In the genomic region with DNA sequence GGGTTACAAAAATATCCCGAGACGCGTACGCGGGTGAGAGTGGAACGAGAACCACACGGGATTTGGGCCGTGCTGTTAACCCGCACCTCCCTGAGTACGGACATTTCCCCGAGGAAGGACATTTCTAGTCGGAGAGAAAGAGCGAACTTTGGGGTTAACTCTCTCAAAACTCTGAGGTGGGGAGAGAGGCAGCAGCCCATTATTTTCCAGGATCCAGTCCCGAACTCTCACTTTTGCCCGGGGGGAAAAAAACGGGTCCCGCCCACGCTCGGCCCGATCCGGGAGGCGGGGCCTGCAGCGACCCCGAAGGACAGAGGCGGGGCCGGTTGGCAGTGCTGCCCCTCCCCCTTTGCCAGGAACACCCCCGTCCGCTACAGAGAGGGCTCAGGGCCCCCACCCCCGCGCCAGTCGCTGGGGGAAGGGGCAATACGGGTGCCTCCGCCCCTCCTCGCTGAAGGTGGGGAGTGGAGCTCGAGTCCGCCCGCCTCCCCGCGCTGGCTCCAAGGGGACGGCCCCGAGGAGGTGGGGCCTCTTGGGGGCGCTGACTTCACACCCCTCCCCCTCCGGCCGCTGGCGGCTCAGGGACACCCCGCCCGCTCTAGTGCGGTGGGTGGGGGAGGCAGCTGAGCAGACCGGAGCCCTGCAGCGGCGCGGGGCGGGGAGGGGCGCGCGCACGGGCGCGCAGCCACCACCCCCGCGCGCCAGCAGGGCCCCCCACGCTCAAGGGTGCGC, we compare ENCODE assay signal across 8 cellular contexts. TPM values are rescaled to one million over a fixed set of nuclear protein-coding genes. Genes with fewer than 3 reads are reported as not detected.
DNase-seq lines count a peak whose midpoint lies in the region; ATAC-seq and TF ChIP-seq lines count a peak whose summit lies in the region.

No MANE protein-coding gene starts in this region.

- peaks cover 48% of the 10 kb centered on the region for H3K4me1 Mint-ChIP-seq in CD4-positive, alpha-beta T cell (ENCODE audit: low read depth)

- TF ChIP-seq POLR2A in right lobe of liver (IDR thresholded peaks at IDR 0.05), result peak; percentile 96

- no peaks in the 10 kb centered on the region for H3K27me3 ChIP-seq in CD4-positive, alpha-beta T cell (ENCODE audit: control insufficient read depth, insufficient read depth, low read length)
- H3K27me3 ChIP-seq in right lobe of liver, result no peaks in the 10 kb centered on the region

- peak overlapping the region; percentile 93 for H3K27ac Mint-ChIP-seq in CD4-positive, alpha-beta T cell

- H3K4me1 ChIP-seq in right lobe of liver, result peaks cover 0 to 30% (median 14%) of the 10 kb centered on the region in 4 donors

- peak overlapping the region; percentile 99 for H3K4me3 Mint-ChIP-seq in CD4-positive, alpha-beta T cell

- H3K36me3 Mint-ChIP-seq in CD4-positive, alpha-beta T cell (ENCODE audit: low read depth), result peaks cover 14% of the 10 kb centered on the region

- H3K27ac ChIP-seq in CD4-positive, alpha-beta T cell (ENCODE audit: low read depth, low read length), result peak overlapping the region; percentile 80
- H3K27ac ChIP-seq in right lobe of liver, result peak overlapping the region; percentile 90 to 93 (median 91)

- no peak for TF ChIP-seq CTCF in CD4-positive, alpha-beta T cell (IDR thresholded peaks at IDR 0.05)
- TF ChIP-seq CTCF in right lobe of liver (IDR thresholded peaks at IDR 0.05), result peak in 1 of 4 donors; percentile 5

- H3K27me3 Mint-ChIP-seq in CD4-positive, alpha-beta T cell, result no peaks in the 10 kb centered on the region

- CTCF ChIA-PET in CD4-positive, alpha-beta T cell (lab: Charles Lee), result interaction anchor here (1.0 to 1.7 kb wide), 3 partner anchors 26 to 90 kb away, joined by 3 to 10 read pairs (median 5); a partner anchor contains a TSS

- no peaks in the 10 kb centered on the region for H3K36me3 ChIP-seq in right lobe of liver

- no peaks in the 10 kb centered on the region for H3K9me3 ChIP-seq in CD4-positive, alpha-beta T cell (ENCODE audit: control insufficient read depth, low read length)
- no peaks in the 10 kb centered on the region for H3K9me3 ChIP-seq in right lobe of liver

- intact Hi-C loops in CD4-positive, alpha-beta T cell (cut with DNase I, micrococcal nuclease), result loop anchor here (2.0 to 5.0 kb wide), 3 partner anchors 37 to 64 kb away; a partner anchor contains a TSS
- intact Hi-C loops in right lobe of liver (cut with DNase I), result no loop called here

- POLR2A ChIA-PET in CD4-positive, alpha-beta T cell (lab: Charles Lee), result interaction anchor here (0.7 to 4.0 kb wide), 27 partner anchors 9 to 1573 kb away, joined by 3 to 140 read pairs (median 4); a partner anchor contains a TSS

- H3K9me3 Mint-ChIP-seq in CD4-positive, alpha-beta T cell, result no peaks in the 10 kb centered on the region

- H3K4me3 ChIP-seq in right lobe of liver, result peak overlapping the region; percentile 59 to 83 (median 67)

- 0% methylated on average over 16 of the region's 64 CpGs for WGBS in right lobe of liver (ENCODE audit: insufficient coverage, low coverage, low lambda C conversion rate, missing lambda C conversion rate)

- ATAC-seq in CD4-positive, alpha-beta T cell (ENCODE audit: poor library complexity), result peak; percentile 76
- ATAC-seq in GM19455 (IDR thresholded peaks at IDR 0.05; ENCODE audit: unreplicated experiment) (peak; percentile 60), right lobe of liver (peak; percentile 87 to 95 (median 90))

- DNase-seq in CD4-positive, alpha-beta T cell, result peak; percentile 87 to 95 (median 92)
- peak; percentile 98 for DNase-seq in HK-2 (ENCODE audit: unreplicated experiment)
- DNase-seq in NCI-H82 (lab: John Stamatoyannopoulos, UW), result peak; percentile 100
- DNase-seq in activated CD4-positive, alpha-beta T cell treated with anti-CD3 and anti-CD28 coated beads, Interleukin-2, amount 50 U/mL, for 48 hours, result peak; percentile 95 to 97
- DNase-seq in dermis microvascular lymphatic vessel endothelial cell (ENCODE audit: low read depth in 2 of 2), result peak; percentile 92 to 98
- peak; percentile 99 for DNase-seq in right lobe of liver
- DNase-seq in stimulated activated CD4-positive, alpha-beta T cell treated with anti-CD3 and anti-CD28 coated beads, Interleukin-4, amount 100 ng/mL, for 1 hour, result peak; percentile 96

RNA-seq across cellular contexts. Expression of a gene that starts 0.7 kb away (rescaled TPM):
- 10 to 100 TPM; 80.6 to 84.7 TPM for total RNA-seq in CD4-positive, alpha-beta T cell
- total RNA-seq in dermis microvascular lymphatic vessel endothelial cell, result 85.8 and 128 TPM in 2 replicates
- 10 to 100 TPM; 32.8 to 91.1 (median 68.6) TPM for total RNA-seq in right lobe of liver

RNA-seq across cellular contexts. Expression of a gene that starts 26.0 kb away (rescaled TPM):
- 10 to 100 TPM; 11.7 to 11.8 TPM for total RNA-seq in CD4-positive, alpha-beta T cell
- total RNA-seq in dermis microvascular lymphatic vessel endothelial cell, result 18.1 and 30.8 TPM in 2 replicates
- 10 to 100 TPM; 16.4 to 26.8 (median 21.2) TPM for total RNA-seq in right lobe of liver

Comparison
In these comparisons a context has a peak if more than half of its experiments do, and no peak if none do; other contexts are left out.
1. Peak in every context shown above with its lines: DNase-seq, ATAC-seq, H3K4me3 ChIP-seq and H3K27ac ChIP-seq.
2. intact Hi-C loops: an anchor here in CD4-positive, alpha-beta T cell (2.0 to 5.0 kb wide); none called in right lobe of liver.